In genomic region chr16:58290861-58291260, GRCh38 we compare ENCODE assay signal across 11 cellular contexts. TPM values are rescaled to one million over a fixed set of nuclear protein-coding genes. Genes with fewer than 3 reads are reported as not detected.
"Had no signal": no experiment of that assay in that cellular context is flagged by ENCODE, and none has a peak within 500 bp of the region (broad histone marks: within the 10 kb centered on the region; RNA-seq: fewer than 3 reads in every experiment).

No MANE protein-coding gene starts in this region.

- H3K4me3 Mint-ChIP-seq: HFFc6 had no signal

- H3K36me3 ChIP-seq: HAP-1 had no signal

- H3K4me1 ChIP-seq: HAP-1 had no signal

- ATAC-seq: HCT116 had no signal

- H3K4me3 ChIP-seq: HAP-1 had no signal

- H3K9ac ChIP-seq: KMS-11 had no signal

- FAIRE-seq: HTR-8/SVneo had no signal

- DNase-seq: GOT3, H7, HFFc6, IMR-90, KBM-7 had no signal

- H3K27ac Mint-ChIP-seq: HFFc6 had no signal

- H3K27ac ChIP-seq: KMS-11 had no signal

RNA-seq across cellular contexts. Expression of gene PRSS54, which starts 4.0 kb away (rescaled TPM):
- total RNA-seq: H4, H7, HFFc6, HT-29, IMR-90 had no signal
- polyA plus RNA-seq: IMR-90 had no signal
